21 cellular contexts compared by ENCODE assay signal in genomic region chr5:113183694-113184093, GRCh38.
"Had no signal": no experiment of that assay in that cellular context is flagged by ENCODE, and none has a peak within 500 bp of the region (broad histone marks: within the 10 kb centered on the region; RNA-seq: fewer than 3 reads in every experiment).

No MANE protein-coding gene starts in this region.

- DNase-seq: activated CD4-positive, alpha-beta T cell treated with anti-CD3 and anti-CD28 coated beads for 36 hours; activated CD4-positive, alpha-beta T cell treated with anti-CD3 and anti-CD28 coated beads, Interleukin-2, amount 10 ng/mL, durations not matched to agents 7 days and 5 days; activated CD4-positive, alpha-beta T cell treated with anti-CD3 and anti-CD28 coated beads, Interleukin-2, amount 50 U/mL, for 48 hours; activated CD8-positive, alpha-beta T cell treated with anti-CD3 and anti-CD28 coated beads, Interleukin-2, amount 10 ng/mL, durations not matched to agents 7 days and 5 days; activated gamma-delta T cell treated with Interleukin-2 at 50 U/mL for 16 hours; activated naive CD4-positive, alpha-beta T cell treated with anti-CD3 and anti-CD28 coated beads for 36 hours; activated T-cell treated with anti-CD3 and anti-CD28 coated beads, Interleukin-2, amount 50 U/mL, for 4 hours; adrenal gland; body of pancreas; Kasumi-1; KG1; MG63; NCI-H1048; NCI-H1417; NCI-H187 treated with DMSO at 0.1 percent for 48 hours; NCI-H2081; NCI-H2227 treated with DMSO at 0.1 percent for 48 hours; NCI-H526; NCI-H774; PC-9; SIG-M5 had no signal
